Comparison of ENCODE assay signal across 8 cellular contexts in genomic region chr10:101042667-101043355, GRCh38. TPM values are rescaled to one million over a fixed set of nuclear protein-coding genes. Genes with fewer than 3 reads are reported as not detected.
DNase-seq lines count a peak whose midpoint lies in the region; ATAC-seq, FAIRE-seq and TF ChIP-seq lines count a peak whose summit lies in the region.

No MANE protein-coding gene starts in this region.

- no peaks in the 10 kb centered on the region for H3K9me3 Mint-ChIP-seq in naive thymus-derived CD8-positive, alpha-beta T cell
- no peaks in the 10 kb centered on the region for H3K9me3 Mint-ChIP-seq in stimulated activated naive B cell treated with anti-CD40 and anti-IgM and Interleukin-4, amounts not matched to agents 10 μg/mL and 1 μg/mL and 100 μg/mL, for 72 hours

- H3K4me3 Mint-ChIP-seq in naive thymus-derived CD8-positive, alpha-beta T cell = peak overlapping the region; percentile 91 to 99 (median 98)
- H3K4me3 Mint-ChIP-seq in stimulated activated naive B cell treated with anti-CD40 and anti-IgM and Interleukin-4, amounts not matched to agents 10 μg/mL and 1 μg/mL and 100 μg/mL, for 72 hours = peak overlapping the region; percentile 94 to 98

- no peaks in the 10 kb centered on the region for H3K79me2 ChIP-seq in KMS-11 (ENCODE audit: insufficient read depth, low read depth)
- H3K79me2 ChIP-seq in fibroblast of lung (ENCODE audit: control insufficient read depth, insufficient read depth, low read length) = no peaks in the 10 kb centered on the region

- H2AFZ ChIP-seq in KMS-11 (ENCODE audit: low read depth) (peak overlapping the region; percentile 88; the same call in 1 of the 2 replicates), fibroblast of lung (ENCODE audit: low read length) (peak overlapping the region; percentile 68)

- H3K27ac Mint-ChIP-seq in naive thymus-derived CD8-positive, alpha-beta T cell = peak overlapping the region; percentile 80 to 98 (median 96)
- peak overlapping the region; percentile 96 for H3K27ac Mint-ChIP-seq in stimulated activated naive B cell treated with anti-CD40 and anti-IgM and Interleukin-4, amounts not matched to agents 10 μg/mL and 1 μg/mL and 100 μg/mL, for 72 hours

- H3K9ac ChIP-seq in KMS-11 = peak overlapping the region; percentile 63; the same call in 1 of the 2 replicates
- H3K9ac ChIP-seq in fibroblast of lung (ENCODE audit: insufficient read depth, low read length) = peak overlapping the region; percentile 67

- peak; percentile 91 for ATAC-seq in GM21723 (IDR thresholded peaks at IDR 0.05; ENCODE audit: unreplicated experiment)
- peak; percentile 77 to 83 for ATAC-seq in naive thymus-derived CD8-positive, alpha-beta T cell
- ATAC-seq in stimulated activated naive B cell treated with anti-CD40 and anti-IgM and Interleukin-4, amounts not matched to agents 10 μg/mL and 1 μg/mL and 100 μg/mL, for 72 hours (replicated peaks) = peak; percentile 97

- H3K4me1 Mint-ChIP-seq in naive thymus-derived CD8-positive, alpha-beta T cell = peaks cover 17 to 28% (median 25%) of the 10 kb centered on the region in 4 donors
- peaks cover 14 to 26% of the 10 kb centered on the region in 2 donors for H3K4me1 Mint-ChIP-seq in stimulated activated naive B cell treated with anti-CD40 and anti-IgM and Interleukin-4, amounts not matched to agents 10 μg/mL and 1 μg/mL and 100 μg/mL, for 72 hours

- FAIRE-seq in RCC 7860 (lab: Jason Lieb, UNC) = peak; percentile 92

- H3K27ac ChIP-seq in KMS-11 (peak overlapping the region; percentile 23; the same call in 1 of the 2 replicates), fibroblast of lung (ENCODE audit: insufficient read depth, low read length) (peak overlapping the region; percentile 88)

- no peaks in the 10 kb centered on the region for H3K9me3 ChIP-seq in fibroblast of lung (ENCODE audit: control insufficient read depth, insufficient read depth, low read depth, low read length)

- DNase-seq in DMS79 (lab: John Stamatoyannopoulos, UW) (peak; percentile 78), RCC 7860 (ENCODE audit: low spot score) (peak; percentile 96), fibroblast of lung (ENCODE audit: low read depth in 2 of 2) (peak; percentile 93 to 97)
- peak; percentile 61 to 74 for DNase-seq in activated T-helper 1 cell treated with anti-CD3 and anti-CD28 coated beads, Interleukin-2, amount 50 U/mL, for 16 hours (ENCODE audit: low read depth in 1 of 2, low spot score in 1 of 2)
- peak; percentile 59 to 86 (median 64) for DNase-seq in naive thymus-derived CD8-positive, alpha-beta T cell
- peak; percentile 88 for DNase-seq in stimulated activated naive B cell treated with anti-CD40 and anti-IgM and Interleukin-4, amounts not matched to agents 10 μg/mL and 1 μg/mL and 100 μg/mL, for 72 hours

- POLR2A ChIA-PET in naive thymus-derived CD8-positive, alpha-beta T cell (lab: Charles Lee) = interaction anchor here (0.6 to 3.3 kb wide), 13 partner anchors 8 to 99 kb away, joined by 3 to 38 read pairs (median 5); partner anchors contain the start of genes KAZALD1, PDZD7 and SFXN3

- TF ChIP-seq CTCF in KMS-11 (conservative IDR thresholded peaks at IDR 0.05; ENCODE audit: low read depth, low read length) (no peak), fibroblast of lung (conservative IDR thresholded peaks at IDR 0.05 in 1 of 2, IDR thresholded peaks at IDR 0.05 in 1 of 2; ENCODE audit: low read depth in 1 of 2, low read length in 2 of 2) (no peak)

- H4K20me1 ChIP-seq in KMS-11 (ENCODE audit: insufficient read depth) = no peaks in the 10 kb centered on the region
- no peaks in the 10 kb centered on the region for H4K20me1 ChIP-seq in fibroblast of lung (ENCODE audit: control insufficient read depth, extremely low read depth, insufficient read depth, low read length)

- H3K4me3 ChIP-seq in KMS-11 (IDR thresholded peaks at IDR 0.05; ENCODE audit: insufficient read depth, low read depth, low read length) (no peak overlapping the region), fibroblast of lung (replicated peaks in 1 of 4; ENCODE audit: control extremely low read depth in 1 of 4, insufficient read depth in 1 of 4, low read depth in 3 of 4, low read length in 4 of 4) (peak overlapping the region; percentile 20 to 68 (median 54))

- H3K36me3 Mint-ChIP-seq in naive thymus-derived CD8-positive, alpha-beta T cell = peaks cover 0 to 14% (median 0%) of the 10 kb centered on the region in 3 donors
- H3K36me3 Mint-ChIP-seq in stimulated activated naive B cell treated with anti-CD40 and anti-IgM and Interleukin-4, amounts not matched to agents 10 μg/mL and 1 μg/mL and 100 μg/mL, for 72 hours = peaks cover 0 to 5% of the 10 kb centered on the region in 2 donors

- H3K27me3 ChIP-seq in KMS-11 (ENCODE audit: insufficient read depth, low read depth) (no peaks in the 10 kb centered on the region), fibroblast of lung (ENCODE audit: control insufficient read depth, insufficient read depth, low read length) (peaks cover 3% of the 10 kb centered on the region)

- peaks cover 6 to 21% (median 16%) of the 10 kb centered on the region in 5 donors for H3K27me3 Mint-ChIP-seq in naive thymus-derived CD8-positive, alpha-beta T cell
- H3K27me3 Mint-ChIP-seq in stimulated activated naive B cell treated with anti-CD40 and anti-IgM and Interleukin-4, amounts not matched to agents 10 μg/mL and 1 μg/mL and 100 μg/mL, for 72 hours = peaks cover 18 to 19% of the 10 kb centered on the region in 2 donors

- no peaks in the 10 kb centered on the region for H3K36me3 ChIP-seq in KMS-11 (ENCODE audit: insufficient read depth)
- peaks cover 7% of the 10 kb centered on the region for H3K36me3 ChIP-seq in fibroblast of lung (ENCODE audit: control insufficient read depth, insufficient read depth, low read length)

- H3K4me1 ChIP-seq in KMS-11 (ENCODE audit: low read depth, poor library complexity, severe bottlenecking) (peaks cover 23% of the 10 kb centered on the region), fibroblast of lung (ENCODE audit: control insufficient read depth, extremely low read depth, insufficient read depth, low read length) (peaks cover 8% of the 10 kb centered on the region)

- H3K4me2 ChIP-seq in KMS-11 = peak overlapping the region; percentile 85
- H3K4me2 ChIP-seq in fibroblast of lung (ENCODE audit: extremely low read depth, insufficient read depth, low read length) = peak overlapping the region; percentile 81

RNA-seq across cellular contexts. Expression of gene SFXN3, which starts 11.8 kb away (rescaled TPM):
- total RNA-seq in fibroblast of lung = 39.3 and 55.0 TPM in 2 replicates
- 79.3 and 90.9 TPM in 2 replicates for polyA plus RNA-seq in fibroblast of lung
- polyA plus RNA-seq in fibroblast of lung (2012) = 48.7 and 51.3 TPM in 2 replicates
- polyA minus RNA-seq in fibroblast of lung (ENCODE audit: low replicate concordance) = 125 and 157 TPM in 2 replicates
- total RNA-seq in naive thymus-derived CD8-positive, alpha-beta T cell = 10 to 100 TPM; 63.1 to 66.9 TPM
- polyA plus RNA-seq in naive thymus-derived CD8-positive, alpha-beta T cell = 10 to 100 TPM in 2 of 3 donors, 1 to 10 TPM in 1; 9.9 to 11.5 (median 11.2) TPM

RNA-seq across cellular contexts. Expression of gene PDZD7, which starts 11.9 kb away (rescaled TPM):
- total RNA-seq in fibroblast of lung = 1.3 TPM in 2 replicates
- polyA plus RNA-seq in fibroblast of lung = 0.42 and 0.50 TPM in 2 replicates
- 1.0 and 1.4 TPM in 2 replicates for polyA plus RNA-seq in fibroblast of lung (2012)
- 0.08 TPM in 1 of 2 replicates, not detected in the other for polyA minus RNA-seq in fibroblast of lung (ENCODE audit: low replicate concordance)
- total RNA-seq in naive thymus-derived CD8-positive, alpha-beta T cell = 1 to 10 TPM; 1.3 to 1.4 TPM
- 1 to 10 TPM in 1 of 3 donors, under 1 TPM in 2; 0.39 to 1.1 (median 0.89) TPM for polyA plus RNA-seq in naive thymus-derived CD8-positive, alpha-beta T cell

RNA-seq across cellular contexts. Expression of gene KAZALD1, which starts 19.0 kb away (rescaled TPM):
- total RNA-seq in fibroblast of lung = 14.4 and 19.8 TPM in 2 replicates
- polyA plus RNA-seq in fibroblast of lung = 4.6 and 15.3 TPM in 2 replicates
- 6.7 and 26.3 TPM in 2 replicates for polyA plus RNA-seq in fibroblast of lung (2012)
- polyA minus RNA-seq in fibroblast of lung (ENCODE audit: low replicate concordance) = 17.1 and 35.7 TPM in 2 replicates
- total RNA-seq in naive thymus-derived CD8-positive, alpha-beta T cell = not detected
- not detected for polyA plus RNA-seq in naive thymus-derived CD8-positive, alpha-beta T cell

RNA-seq across cellular contexts. Expression of gene LZTS2, which starts 43.2 kb away (rescaled TPM):
- 120 and 129 TPM in 2 replicates for total RNA-seq in fibroblast of lung
- polyA plus RNA-seq in fibroblast of lung = 33.2 and 34.7 TPM in 2 replicates
- 71.7 and 81.3 TPM in 2 replicates for polyA plus RNA-seq in fibroblast of lung (2012)
- 51.1 and 59.0 TPM in 2 replicates for polyA minus RNA-seq in fibroblast of lung (ENCODE audit: low replicate concordance)
- 10 to 100 TPM; 33.5 to 34.3 TPM for total RNA-seq in naive thymus-derived CD8-positive, alpha-beta T cell
- 10 to 100 TPM; 10.8 to 19.5 (median 13.1) TPM for polyA plus RNA-seq in naive thymus-derived CD8-positive, alpha-beta T cell

RNA-seq across cellular contexts. Expression of gene TWNK, which starts 55.5 kb away (rescaled TPM):
- 6.1 and 8.0 TPM in 2 replicates for total RNA-seq in fibroblast of lung
- 3.8 and 6.7 TPM in 2 replicates for polyA plus RNA-seq in fibroblast of lung
- 4.1 and 6.2 TPM in 2 replicates for polyA plus RNA-seq in fibroblast of lung (2012)
- polyA minus RNA-seq in fibroblast of lung (ENCODE audit: low replicate concordance) = 7.5 and 14.6 TPM in 2 replicates
- 10 to 100 TPM; 17.0 to 18.2 TPM for total RNA-seq in naive thymus-derived CD8-positive, alpha-beta T cell
- polyA plus RNA-seq in naive thymus-derived CD8-positive, alpha-beta T cell = 10 to 100 TPM in 1 of 3 donors, 1 to 10 TPM in 2; 5.3 to 18.2 (median 9.7) TPM

Comparison
In these comparisons a context has a peak if more than half of its experiments do, and no peak if none do; other contexts are left out.
1. RNA of gene KAZALD1, which starts 19.0 kb away (total RNA-seq): 14.4 to 19.8 TPM in fibroblast of lung; not detected in naive thymus-derived CD8-positive, alpha-beta T cell; every median in the first group is over 10 times any median in the second.
2. Peak in every context shown above with its lines, with median percentiles within 50 percentile points of each other: DNase-seq and ATAC-seq.